In the genomic region with DNA sequence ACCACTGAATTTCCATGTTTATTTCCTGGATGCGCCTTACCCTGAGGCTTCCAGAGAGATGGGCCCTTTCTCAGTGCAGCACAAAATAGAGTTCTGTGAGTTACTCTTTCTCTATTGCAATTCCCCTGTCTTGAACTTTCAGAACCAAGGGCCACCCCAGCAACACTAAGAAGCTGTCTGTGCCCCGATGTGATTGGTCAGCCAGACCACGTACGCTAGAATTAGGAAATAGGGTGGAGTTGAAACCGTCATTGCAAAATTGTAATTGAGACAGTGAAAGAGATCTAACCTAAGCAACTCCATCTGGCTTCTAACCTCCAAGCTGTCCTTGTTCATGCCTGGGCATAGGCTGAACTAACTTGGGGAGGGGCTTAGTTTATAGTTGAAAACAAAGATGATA, we compare ENCODE assay signal across 24 cellular contexts.
"Had no signal": no experiment of that assay in that cellular context is flagged by ENCODE, and none has a peak within 500 bp of the region (broad histone marks: within the 10 kb centered on the region; RNA-seq: fewer than 3 reads in every experiment).

No MANE protein-coding gene starts in this region.

- H3K4me3 ChIP-seq: gastroesophageal sphincter, heart left ventricle, hepatocyte, left lung, neural progenitor cell, right atrium auricular region, sigmoid colon, stomach, tibial artery had no signal

- H3K27me3 ChIP-seq: foreskin keratinocyte, gastroesophageal sphincter, heart left ventricle, hepatocyte, left lung, neural progenitor cell, right atrium auricular region, sigmoid colon, stomach, tibial artery had no signal

- H3K4me2 ChIP-seq: hepatocyte, neural progenitor cell had no signal

- ATAC-seq: esophagus mucosa; foreskin keratinocyte; gastroesophageal sphincter; heart left ventricle; left cardiac atrium; left lung; naive thymus-derived CD4-positive, alpha-beta T cell; stimulated activated effector memory CD8-positive, alpha-beta T cell treated with anti-CD3 and anti-CD28 coated beads, Interleukin-12 subunit alpha, Interleukin-12 subunit beta, amount 100 ng/mL, for 72 hours had no signal

- H3K27ac ChIP-seq: epithelial cell of prostate, foreskin keratinocyte, gastroesophageal sphincter, heart left ventricle, hepatocyte, left lung, neural progenitor cell, parathyroid adenoma, right atrium auricular region, sigmoid colon, stomach, tibial artery had no signal

- DNase-seq: effector CD8-positive, alpha-beta T cell; endodermal cell; foreskin keratinocyte; heart left ventricle; left cardiac atrium; left lung; mesendoderm; midbrain; naive thymus-derived CD4-positive, alpha-beta T cell; sigmoid colon; stimulated activated CD4-positive, alpha-beta T cell treated with anti-CD3 and anti-CD28 coated beads, Interleukin-2, amount 100 ng/mL, for 24 hours; stimulated activated CD4-positive, alpha-beta T cell treated with anti-CD3 and anti-CD28 coated beads, Interleukin-4, amount 100 ng/mL, for 24 hours; stimulated activated naive CD4-positive, alpha-beta T cell treated with Interleukin-2 at 50 U/mL for 16 hours; stomach; tibial artery had no signal

- H3K9ac ChIP-seq: neural progenitor cell, parathyroid adenoma had no signal

- H3K36me3 ChIP-seq: gastroesophageal sphincter, heart left ventricle, left lung, neural progenitor cell, right atrium auricular region, sigmoid colon, stomach, tibial artery had no signal

- FAIRE-seq: islet of Langerhans had no signal

- H3K79me2 ChIP-seq: hepatocyte, parathyroid adenoma had no signal

- H3K9me3 ChIP-seq: tibial artery had no signal

- H2AFZ ChIP-seq: hepatocyte, neural progenitor cell, parathyroid adenoma had no signal

- H3K4me1 ChIP-seq: foreskin keratinocyte, gastroesophageal sphincter, heart left ventricle, left lung, neural progenitor cell, parathyroid adenoma, right atrium auricular region, sigmoid colon, stomach, tibial artery had no signal
